9 cellular contexts compared by ENCODE assay signal in genomic region chr10:119209736-119210355, GRCh38. TPM values are rescaled to one million over a fixed set of nuclear protein-coding genes. Genes with fewer than 3 reads are reported as not detected.
A peak's percentile ranks its signal among the peaks of the same experiment; 100 is the strongest.
DNase-seq lines count a peak whose midpoint lies in the region; ATAC-seq, FAIRE-seq and TF ChIP-seq lines count a peak whose summit lies in the region.
"Had no signal": no experiment of that assay in that cellular context is flagged by ENCODE, and none has a peak within 500 bp of the region (broad histone marks: within the 10 kb centered on the region; RNA-seq: fewer than 3 reads in every experiment).

No MANE protein-coding gene starts in this region.

- no peak overlapping the region for H2AFZ ChIP-seq in OCI-LY1 (ENCODE audit: low read length)
- peak overlapping the region; percentile 43 for H2AFZ ChIP-seq in endothelial cell of umbilical vein (ENCODE audit: low read depth, low read length)
- H2AFZ ChIP-seq in parathyroid adenoma: no peak overlapping the region

- 0 out of 2 replicates have a peak overlapping the region, but pooled peaks have one; percentile 91 for H3K4me2 ChIP-seq in OCI-LY1 (ENCODE audit: low read length)
- H3K4me2 ChIP-seq in endothelial cell of umbilical vein (ENCODE audit: insufficient read depth, low read length): peak overlapping the region; percentile 94
- peak overlapping the region; percentile 57 for H3K4me2 ChIP-seq in parathyroid adenoma (ENCODE audit: low read length)

- peak overlapping the region; percentile 78 for H3K4me3 ChIP-seq in CD8-positive, alpha-beta memory T cell (ENCODE audit: low read length)
- no peak overlapping the region for H3K4me3 ChIP-seq in OCI-LY1 (ENCODE audit: low read depth, low read length, poor library complexity, severe bottlenecking)
- peak overlapping the region; percentile 7 to 90 (median 74) for H3K4me3 ChIP-seq in endothelial cell of umbilical vein (replicated peaks in 1 of 3; ENCODE audit: insufficient read depth in 1 of 3, low read depth in 1 of 3, low read length in 3 of 3)
- H3K4me3 ChIP-seq in parathyroid adenoma (ENCODE audit: low read depth, low read length): peak overlapping the region; percentile 89

- TF ChIP-seq CTCF in OCI-LY1 (IDR thresholded peaks at IDR 0.05; ENCODE audit: low read length) (no peak), endothelial cell of umbilical vein (IDR thresholded peaks at IDR 0.05; ENCODE audit: extremely low read depth in 1 of 2, insufficient read depth in 1 of 2, low read depth in 1 of 2, low read length in 2 of 2) (no peak), parathyroid adenoma (IDR thresholded peaks at IDR 0.05) (no peak)

- H3K36me3 Mint-ChIP-seq in CD8-positive, alpha-beta memory T cell: peaks cover 0 to 6% (median 0%) of the 10 kb centered on the region in 3 donors

- peak overlapping the region; percentile 87 to 99 (median 94) for H3K4me3 Mint-ChIP-seq in CD8-positive, alpha-beta memory T cell

- H3K27me3 ChIP-seq in CD8-positive, alpha-beta memory T cell (ENCODE audit: insufficient read depth, low read length, poor library complexity, severe bottlenecking): no peaks in the 10 kb centered on the region
- H3K27me3 ChIP-seq in OCI-LY1 (ENCODE audit: insufficient read depth, low read length) (peaks cover 9% of the 10 kb centered on the region; the same call in 1 of the 2 replicates), endothelial cell of umbilical vein (ENCODE audit: control insufficient read depth in 2 of 2, insufficient read depth in 2 of 2, low read length in 2 of 2) (no peaks in the 10 kb centered on the region), parathyroid adenoma (ENCODE audit: control insufficient read depth, insufficient read depth, low read length) (no peaks in the 10 kb centered on the region)

- H3K27ac Mint-ChIP-seq in CD8-positive, alpha-beta memory T cell: peak overlapping the region in 7 of 8 donors; percentile 66 to 97 (median 90)

- H3K79me2 ChIP-seq in OCI-LY1 (ENCODE audit: insufficient read depth, low read length) (no peaks in the 10 kb centered on the region), endothelial cell of umbilical vein (ENCODE audit: control insufficient read depth, insufficient read depth, low read length) (peaks cover 24% of the 10 kb centered on the region), parathyroid adenoma (peaks cover 27% of the 10 kb centered on the region)

- no peaks in the 10 kb centered on the region for H3K9me3 ChIP-seq in CD8-positive, alpha-beta memory T cell (ENCODE audit: low read length)
- no peaks in the 10 kb centered on the region for H3K9me3 ChIP-seq in OCI-LY1 (ENCODE audit: low read length)
- no peaks in the 10 kb centered on the region for H3K9me3 ChIP-seq in endothelial cell of umbilical vein (replicated peaks; ENCODE audit: control insufficient read depth, insufficient read depth, low read length)
- H3K9me3 ChIP-seq in parathyroid adenoma (ENCODE audit: control insufficient read depth, low read length): no peaks in the 10 kb centered on the region

- BruUV-seq in endothelial cell of umbilical vein (replicated peaks; lab: Mats Ljungman, UMichigan): no TSS peak

- H3K4me1 Mint-ChIP-seq in CD8-positive, alpha-beta memory T cell: peaks cover 49 to 72% (median 59%) of the 10 kb centered on the region in 3 donors

- H4K20me1 ChIP-seq in OCI-LY1 (ENCODE audit: insufficient read depth, low read length): no peaks in the 10 kb centered on the region
- H4K20me1 ChIP-seq in endothelial cell of umbilical vein (replicated peaks; ENCODE audit: control insufficient read depth, extremely low read depth, insufficient read depth, low read length): no peaks in the 10 kb centered on the region

- FAIRE-seq in endothelial cell of umbilical vein (lab: Jason Lieb, UNC): no peak

- ATAC-seq in HG03039 (IDR thresholded peaks at IDR 0.05; ENCODE audit: unreplicated experiment): no peak
- no peak for ATAC-seq in GM19035 (IDR thresholded peaks at IDR 0.05; ENCODE audit: unreplicated experiment)

- H3K9ac ChIP-seq in OCI-LY1 (ENCODE audit: low read length): no peak overlapping the region
- H3K9ac ChIP-seq in endothelial cell of umbilical vein (replicated peaks; ENCODE audit: extremely low read depth, insufficient read depth, low read length): peak overlapping the region; percentile 83
- H3K9ac ChIP-seq in parathyroid adenoma: no peak overlapping the region

- POLR2A ChIA-PET in CD8-positive, alpha-beta memory T cell (lab: Charles Lee): interaction anchor here (0.6 to 1.6 kb wide), 5 partner anchors 92 to 331 kb away, joined by 3 to 13 read pairs (median 3); no protein-coding TSS in a partner anchor
- POLR2A ChIA-PET in endothelial cell of umbilical vein (lab: Charles Lee): interaction anchor here (0.7 to 1.2 kb wide), 3 partner anchors 38 to 196 kb away, joined by 3 to 7 read pairs (median 3); no protein-coding TSS in a partner anchor

- no peaks in the 10 kb centered on the region for H3K9me2 ChIP-seq in OCI-LY1 (ENCODE audit: low read depth, low read length)

- CTCF ChIA-PET in CD8-positive, alpha-beta memory T cell (lab: Charles Lee): interaction anchor here (0.7 to 8.6 kb wide), 19 partner anchors 8 to 285 kb away, joined by 3 to 112 read pairs (median 4); no protein-coding TSS in a partner anchor
- CTCF ChIA-PET in endothelial cell of umbilical vein (lab: Charles Lee): interaction anchor here (0.6 to 8.6 kb wide), 42 partner anchors 8 to 333 kb away, joined by 3 to 180 read pairs (median 6); partner anchors contain the start of gene RGS10

- dilution Hi-C loops in endothelial cell of umbilical vein (cut with MboI; ENCODE audit: extremely low pct_ligation_motif_present, low sequenced_read_pairs): no loop called here

- peaks cover 59% of the 10 kb centered on the region for H3K4me1 ChIP-seq in CD8-positive, alpha-beta memory T cell (ENCODE audit: insufficient read depth, low read length)
- H3K4me1 ChIP-seq in OCI-LY1 (ENCODE audit: insufficient read depth, low read length, severe bottlenecking) (peaks cover 29% of the 10 kb centered on the region), endothelial cell of umbilical vein (ENCODE audit: control insufficient read depth, extremely low read depth, insufficient read depth, low read length) (peaks cover 45% of the 10 kb centered on the region), parathyroid adenoma (peaks cover 23% of the 10 kb centered on the region)

- no peaks in the 10 kb centered on the region for H3F3A ChIP-seq in OCI-LY1 (ENCODE audit: insufficient read depth, low read length)

- DNase-seq in CD8-positive, alpha-beta memory T cell: no peak
- DNase-seq in endothelial cell of umbilical vein (ENCODE audit: low read depth, low spot score): peak; percentile 48
- no peak for DNase-seq in iPS-NIHi7 (ENCODE audit: extremely low spot score)
- DNase-seq in stimulated activated CD4-positive, alpha-beta T cell treated with anti-CD3 and anti-CD28 coated beads, Interleukin-1b, Interleukin-23, amount 100 ng/mL, for 48 hours: no peak

- peaks cover 0 to 2% of the 10 kb centered on the region in 2 donors for H3K27me3 Mint-ChIP-seq in CD8-positive, alpha-beta memory T cell

- H3K9me3 Mint-ChIP-seq in CD8-positive, alpha-beta memory T cell: no peaks in the 10 kb centered on the region

- H3K9me1 ChIP-seq in endothelial cell of umbilical vein (replicated peaks; ENCODE audit: control insufficient read depth, extremely low read depth, insufficient read depth, low read length): no peaks in the 10 kb centered on the region

- H3K27ac ChIP-seq in CD8-positive, alpha-beta memory T cell (ENCODE audit: low read depth, low read length): no peak overlapping the region
- H3K27ac ChIP-seq in OCI-LY1 (ENCODE audit: low read depth, low read length, poor library complexity, severe bottlenecking) (no peak overlapping the region), endothelial cell of umbilical vein (ENCODE audit: insufficient read depth, low read depth, low read length) (peak overlapping the region; percentile 70), parathyroid adenoma (peak overlapping the region; percentile 90)
- H3K27ac ChIP-seq: HL-60 had no signal

- no peak for TF ChIP-seq POLR2A in endothelial cell of umbilical vein (IDR thresholded peaks at IDR 0.05; ENCODE audit: low read depth, low read length)

- intact Hi-C loops in endothelial cell of umbilical vein (cut with micrococcal nuclease): loop anchor here (1.0 to 10.0 kb wide), 3 partner anchors 23 to 445 kb away; partner anchors contain the start of gene BAG3

- no peaks in the 10 kb centered on the region for H3K36me3 ChIP-seq in CD8-positive, alpha-beta memory T cell (ENCODE audit: insufficient read depth, low read length)
- H3K36me3 ChIP-seq in OCI-LY1 (ENCODE audit: insufficient read depth, low read length) (no peaks in the 10 kb centered on the region), endothelial cell of umbilical vein (ENCODE audit: control insufficient read depth in 2 of 2, extremely low read depth in 1 of 2, insufficient read depth in 2 of 2, low read length in 2 of 2) (no peaks in the 10 kb centered on the region), parathyroid adenoma (ENCODE audit: control insufficient read depth, insufficient read depth, low read length) (no peaks in the 10 kb centered on the region)

RNA-seq across cellular contexts. Expression of gene GRK5, which starts 2.5 kb away (rescaled TPM):
- 10 to 100 TPM; 13.6 to 13.8 TPM for total RNA-seq in CD8-positive, alpha-beta memory T cell
- polyA plus RNA-seq in CD8-positive, alpha-beta memory T cell: 7.7 TPM
- total RNA-seq in endothelial cell of umbilical vein: 29.1 and 29.5 TPM in 2 replicates
- 9.6 and 13.1 TPM in 2 replicates for polyA plus RNA-seq in endothelial cell of umbilical vein
- 17.0 and 17.2 TPM in 2 replicates for polyA plus RNA-seq in endothelial cell of umbilical vein (2011; cell fraction: cytosol; rRNA removed)
- polyA plus RNA-seq in endothelial cell of umbilical vein (2011; cell fraction: nucleus; rRNA removed): 18.3 and 19.9 TPM in 2 replicates
- polyA plus RNA-seq in endothelial cell of umbilical vein (2012): 18.3 and 20.4 TPM in 2 replicates
- 9.6 and 16.1 TPM in 2 replicates for polyA minus RNA-seq in endothelial cell of umbilical vein
- polyA minus RNA-seq in endothelial cell of umbilical vein (2011; cell fraction: cytosol; rRNA and poly(A)+ RNA removed): 5.8 TPM
- polyA minus RNA-seq in endothelial cell of umbilical vein (2011; cell fraction: nucleus; rRNA and poly(A)+ RNA removed): 6.0 and 7.9 TPM in 2 replicates

RNA-seq across cellular contexts. Expression of gene PRDX3, which starts 31.2 kb away (rescaled TPM):
- 100 to 1,000 TPM; 203 to 207 TPM for total RNA-seq in CD8-positive, alpha-beta memory T cell
- 83.3 TPM for polyA plus RNA-seq in CD8-positive, alpha-beta memory T cell
- 117 and 124 TPM in 2 replicates for total RNA-seq in endothelial cell of umbilical vein
- polyA plus RNA-seq in endothelial cell of umbilical vein: 99.4 and 123 TPM in 2 replicates
- polyA plus RNA-seq in endothelial cell of umbilical vein (2011; cell fraction: cytosol; rRNA removed): 168 and 181 TPM in 2 replicates
- polyA plus RNA-seq in endothelial cell of umbilical vein (2011; cell fraction: nucleus; rRNA removed): 95.8 and 112 TPM in 2 replicates
- 146 and 198 TPM in 2 replicates for polyA plus RNA-seq in endothelial cell of umbilical vein (2012)
- polyA minus RNA-seq in endothelial cell of umbilical vein: 233 and 266 TPM in 2 replicates
- polyA minus RNA-seq in endothelial cell of umbilical vein (2011; cell fraction: cytosol; rRNA and poly(A)+ RNA removed): 118 TPM
- polyA minus RNA-seq in endothelial cell of umbilical vein (2011; cell fraction: nucleus; rRNA and poly(A)+ RNA removed): 50.2 and 78.9 TPM in 2 replicates

RNA-seq across cellular contexts. Expression of gene SFXN4, which starts 44.3 kb away (rescaled TPM):
- total RNA-seq in CD8-positive, alpha-beta memory T cell: 10 to 100 TPM; 48.2 to 52.3 TPM
- polyA plus RNA-seq in CD8-positive, alpha-beta memory T cell: 18.6 TPM
- 14.5 and 17.1 TPM in 2 replicates for total RNA-seq in endothelial cell of umbilical vein
- polyA plus RNA-seq in endothelial cell of umbilical vein: 8.9 and 11.1 TPM in 2 replicates
- polyA plus RNA-seq in endothelial cell of umbilical vein (2011; cell fraction: cytosol; rRNA removed): 15.5 and 15.8 TPM in 2 replicates
- 22.7 and 26.7 TPM in 2 replicates for polyA plus RNA-seq in endothelial cell of umbilical vein (2011; cell fraction: nucleus; rRNA removed)
- polyA plus RNA-seq in endothelial cell of umbilical vein (2012): 17.6 and 22.3 TPM in 2 replicates
- polyA minus RNA-seq in endothelial cell of umbilical vein: 5.6 and 11.2 TPM in 2 replicates
- 24.1 TPM for polyA minus RNA-seq in endothelial cell of umbilical vein (2011; cell fraction: cytosol; rRNA and poly(A)+ RNA removed)
- 4.6 and 6.7 TPM in 2 replicates for polyA minus RNA-seq in endothelial cell of umbilical vein (2011; cell fraction: nucleus; rRNA and poly(A)+ RNA removed)

Comparison
In these comparisons a context has a peak if more than half of its experiments do, and no peak if none do; other contexts are left out.
1. H3K27ac ChIP-seq: peak in endothelial cell of umbilical vein (single experiment) and parathyroid adenoma (single experiment); none in CD8-positive, alpha-beta memory T cell (single experiment) and OCI-LY1 (single experiment).
2. Peak in every context shown above with its lines, with median percentiles within 50 percentile points of each other: H3K4me2 ChIP-seq.